ENCODE assay signal across 1 cellular context in the genomic region with DNA sequence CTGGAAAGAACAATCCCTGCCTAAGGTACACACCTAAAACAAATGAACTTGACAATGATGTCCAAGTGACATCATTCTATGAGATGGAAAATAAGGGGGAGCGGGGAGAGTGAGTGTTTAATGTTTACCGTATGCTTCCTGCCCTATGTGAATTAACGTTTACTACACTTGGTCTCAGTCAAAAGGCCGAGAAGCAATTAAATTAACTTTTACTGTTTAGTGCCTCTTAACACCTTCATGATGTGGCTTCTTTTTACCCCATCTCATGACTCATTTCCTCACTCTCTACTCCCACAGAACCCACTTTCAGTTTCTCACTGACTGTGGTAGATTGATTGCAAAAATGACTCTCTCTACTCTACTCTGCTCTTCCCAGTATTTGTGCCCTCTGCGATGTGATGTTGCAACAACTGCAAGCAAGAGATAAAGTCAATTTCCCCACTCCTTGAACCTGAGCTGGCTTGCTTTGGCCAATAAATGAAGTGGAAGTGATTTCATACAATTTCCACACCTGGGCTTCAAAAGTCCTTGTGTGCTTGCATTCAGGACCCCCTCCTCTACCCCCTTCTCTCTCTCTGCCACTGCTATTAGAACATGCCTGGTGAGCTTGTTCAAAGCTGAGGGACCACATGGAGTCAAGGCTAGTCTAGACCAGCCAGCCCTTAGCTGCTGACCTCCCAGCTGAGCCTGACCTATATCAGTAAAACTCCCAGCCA.
A peak's percentile ranks its signal among the peaks of the same experiment; 100 is the strongest.
TF ChIP-seq lines count a peak whose summit lies in the region.

No MANE protein-coding gene starts in this region.

TF ChIP-seq in K562, 482 proteins besides CTCF, POLR2A, EP300 and RAD21 (continued from another document and continues in another):
- peak in 1 of 2 experiments; percentile 57; a peak in 1 of 4 replicates for TF ChIP-seq MNT (conservative IDR thresholded peaks at IDR 0.05)
- peak; percentile 96 for TF ChIP-seq IRF9 (tag; IDR thresholded peaks at IDR 0.05)
- TF ChIP-seq GATAD2B (IDR thresholded peaks at IDR 0.05; ENCODE audit: borderline replicate concordance), result 0 out of 2 replicates have a peak, but pooled peaks have one; percentile 24
- no peak for TF ChIP-seq RBM14 (IDR thresholded peaks at IDR 0.05; ENCODE audit: borderline replicate concordance, insufficient read depth, low read depth, low read length)
- TF ChIP-seq HIVEP1 (CRISPR knock-in tag; IDR thresholded peaks at IDR 0.05), result no peak
- TF ChIP-seq ZBTB17 (CRISPR knock-in tag; IDR thresholded peaks at IDR 0.05), result no peak
- TF ChIP-seq IRF2 (CRISPR knock-in tag; IDR thresholded peaks at IDR 0.05), result no peak; the same call in 1 of the 2 replicates
- no peak for TF ChIP-seq KDM5B (IDR thresholded peaks at IDR 0.05; ENCODE audit: insufficient replicate concordance, low read depth, low read length)
- TF ChIP-seq NUFIP1 (IDR thresholded peaks at IDR 0.05; ENCODE audit: partially characterized antibody), result no peak
- TF ChIP-seq, protein P1, sequence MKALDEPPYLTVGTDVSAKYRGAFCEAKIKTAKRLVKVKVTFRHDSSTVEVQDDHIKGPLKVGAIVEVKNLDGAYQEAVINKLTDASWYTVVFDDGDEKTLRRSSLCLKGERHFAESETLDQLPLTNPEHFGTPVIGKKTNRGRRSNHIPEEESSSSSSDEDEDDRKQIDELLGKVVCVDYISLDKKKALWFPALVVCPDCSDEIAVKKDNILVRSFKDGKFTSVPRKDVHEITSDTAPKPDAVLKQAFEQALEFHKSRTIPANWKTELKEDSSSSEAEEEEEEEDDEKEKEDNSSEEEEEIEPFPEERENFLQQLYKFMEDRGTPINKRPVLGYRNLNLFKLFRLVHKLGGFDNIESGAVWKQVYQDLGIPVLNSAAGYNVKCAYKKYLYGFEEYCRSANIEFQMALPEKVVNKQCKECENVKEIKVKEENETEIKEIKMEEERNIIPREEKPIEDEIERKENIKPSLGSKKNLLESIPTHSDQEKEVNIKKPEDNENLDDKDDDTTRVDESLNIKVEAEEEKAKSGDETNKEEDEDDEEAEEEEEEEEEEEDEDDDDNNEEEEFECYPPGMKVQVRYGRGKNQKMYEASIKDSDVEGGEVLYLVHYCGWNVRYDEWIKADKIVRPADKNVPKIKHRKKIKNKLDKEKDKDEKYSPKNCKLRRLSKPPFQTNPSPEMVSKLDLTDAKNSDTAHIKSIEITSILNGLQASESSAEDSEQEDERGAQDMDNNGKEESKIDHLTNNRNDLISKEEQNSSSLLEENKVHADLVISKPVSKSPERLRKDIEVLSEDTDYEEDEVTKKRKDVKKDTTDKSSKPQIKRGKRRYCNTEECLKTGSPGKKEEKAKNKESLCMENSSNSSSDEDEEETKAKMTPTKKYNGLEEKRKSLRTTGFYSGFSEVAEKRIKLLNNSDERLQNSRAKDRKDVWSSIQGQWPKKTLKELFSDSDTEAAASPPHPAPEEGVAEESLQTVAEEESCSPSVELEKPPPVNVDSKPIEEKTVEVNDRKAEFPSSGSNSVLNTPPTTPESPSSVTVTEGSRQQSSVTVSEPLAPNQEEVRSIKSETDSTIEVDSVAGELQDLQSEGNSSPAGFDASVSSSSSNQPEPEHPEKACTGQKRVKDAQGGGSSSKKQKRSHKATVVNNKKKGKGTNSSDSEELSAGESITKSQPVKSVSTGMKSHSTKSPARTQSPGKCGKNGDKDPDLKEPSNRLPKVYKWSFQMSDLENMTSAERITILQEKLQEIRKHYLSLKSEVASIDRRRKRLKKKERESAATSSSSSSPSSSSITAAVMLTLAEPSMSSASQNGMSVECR (CRISPR knock-in tag; IDR thresholded peaks at IDR 0.05), result no peak
- TF ChIP-seq ZNF282 (CRISPR knock-in tag; IDR thresholded peaks at IDR 0.05), result no peak
- no peak for TF ChIP-seq POLR3G (IDR thresholded peaks at IDR 0.05; ENCODE audit: extremely low read depth, insufficient read length, insufficient replicate concordance)
- 0 out of 2 replicates have a peak, but pooled peaks have one; percentile 28 for TF ChIP-seq BCOR (IDR thresholded peaks at IDR 0.05)
- TF ChIP-seq SRSF9 (IDR thresholded peaks at IDR 0.05; ENCODE audit: borderline replicate concordance, low read depth, low read length), result no peak
- 0 out of 2 replicates have a peak, but pooled peaks have one; percentile 40 for TF ChIP-seq ZNF197 (CRISPR knock-in tag; IDR thresholded peaks at IDR 0.05; ENCODE audit: low read depth)
- no peak for TF ChIP-seq ELF4 (CRISPR knock-in tag; IDR thresholded peaks at IDR 0.05)
- peak; percentile 92 for TF ChIP-seq LEF1 (IDR thresholded peaks at IDR 0.05)
- TF ChIP-seq TEAD4 (IDR thresholded peaks at IDR 0.05; ENCODE audit: low read length), result peak; percentile 96
- TF ChIP-seq TEAD4 (CRISPR knock-in tag; IDR thresholded peaks at IDR 0.05; ENCODE audit: borderline replicate concordance), result no peak
- no peak for TF ChIP-seq TOE1 (IDR thresholded peaks at IDR 0.05; ENCODE audit: borderline replicate concordance)
- TF ChIP-seq TOE1 (CRISPR knock-in tag; IDR thresholded peaks at IDR 0.05; ENCODE audit: borderline replicate concordance, low read depth), result no peak
- peak; percentile 97 for TF ChIP-seq SMARCE1 (IDR thresholded peaks at IDR 0.05)
- no peak for TF ChIP-seq ZNF785 (CRISPR knock-in tag; IDR thresholded peaks at IDR 0.05)
- no peak for TF ChIP-seq ZNF551 (CRISPR knock-in tag; IDR thresholded peaks at IDR 0.05)
- TF ChIP-seq, protein P2, sequence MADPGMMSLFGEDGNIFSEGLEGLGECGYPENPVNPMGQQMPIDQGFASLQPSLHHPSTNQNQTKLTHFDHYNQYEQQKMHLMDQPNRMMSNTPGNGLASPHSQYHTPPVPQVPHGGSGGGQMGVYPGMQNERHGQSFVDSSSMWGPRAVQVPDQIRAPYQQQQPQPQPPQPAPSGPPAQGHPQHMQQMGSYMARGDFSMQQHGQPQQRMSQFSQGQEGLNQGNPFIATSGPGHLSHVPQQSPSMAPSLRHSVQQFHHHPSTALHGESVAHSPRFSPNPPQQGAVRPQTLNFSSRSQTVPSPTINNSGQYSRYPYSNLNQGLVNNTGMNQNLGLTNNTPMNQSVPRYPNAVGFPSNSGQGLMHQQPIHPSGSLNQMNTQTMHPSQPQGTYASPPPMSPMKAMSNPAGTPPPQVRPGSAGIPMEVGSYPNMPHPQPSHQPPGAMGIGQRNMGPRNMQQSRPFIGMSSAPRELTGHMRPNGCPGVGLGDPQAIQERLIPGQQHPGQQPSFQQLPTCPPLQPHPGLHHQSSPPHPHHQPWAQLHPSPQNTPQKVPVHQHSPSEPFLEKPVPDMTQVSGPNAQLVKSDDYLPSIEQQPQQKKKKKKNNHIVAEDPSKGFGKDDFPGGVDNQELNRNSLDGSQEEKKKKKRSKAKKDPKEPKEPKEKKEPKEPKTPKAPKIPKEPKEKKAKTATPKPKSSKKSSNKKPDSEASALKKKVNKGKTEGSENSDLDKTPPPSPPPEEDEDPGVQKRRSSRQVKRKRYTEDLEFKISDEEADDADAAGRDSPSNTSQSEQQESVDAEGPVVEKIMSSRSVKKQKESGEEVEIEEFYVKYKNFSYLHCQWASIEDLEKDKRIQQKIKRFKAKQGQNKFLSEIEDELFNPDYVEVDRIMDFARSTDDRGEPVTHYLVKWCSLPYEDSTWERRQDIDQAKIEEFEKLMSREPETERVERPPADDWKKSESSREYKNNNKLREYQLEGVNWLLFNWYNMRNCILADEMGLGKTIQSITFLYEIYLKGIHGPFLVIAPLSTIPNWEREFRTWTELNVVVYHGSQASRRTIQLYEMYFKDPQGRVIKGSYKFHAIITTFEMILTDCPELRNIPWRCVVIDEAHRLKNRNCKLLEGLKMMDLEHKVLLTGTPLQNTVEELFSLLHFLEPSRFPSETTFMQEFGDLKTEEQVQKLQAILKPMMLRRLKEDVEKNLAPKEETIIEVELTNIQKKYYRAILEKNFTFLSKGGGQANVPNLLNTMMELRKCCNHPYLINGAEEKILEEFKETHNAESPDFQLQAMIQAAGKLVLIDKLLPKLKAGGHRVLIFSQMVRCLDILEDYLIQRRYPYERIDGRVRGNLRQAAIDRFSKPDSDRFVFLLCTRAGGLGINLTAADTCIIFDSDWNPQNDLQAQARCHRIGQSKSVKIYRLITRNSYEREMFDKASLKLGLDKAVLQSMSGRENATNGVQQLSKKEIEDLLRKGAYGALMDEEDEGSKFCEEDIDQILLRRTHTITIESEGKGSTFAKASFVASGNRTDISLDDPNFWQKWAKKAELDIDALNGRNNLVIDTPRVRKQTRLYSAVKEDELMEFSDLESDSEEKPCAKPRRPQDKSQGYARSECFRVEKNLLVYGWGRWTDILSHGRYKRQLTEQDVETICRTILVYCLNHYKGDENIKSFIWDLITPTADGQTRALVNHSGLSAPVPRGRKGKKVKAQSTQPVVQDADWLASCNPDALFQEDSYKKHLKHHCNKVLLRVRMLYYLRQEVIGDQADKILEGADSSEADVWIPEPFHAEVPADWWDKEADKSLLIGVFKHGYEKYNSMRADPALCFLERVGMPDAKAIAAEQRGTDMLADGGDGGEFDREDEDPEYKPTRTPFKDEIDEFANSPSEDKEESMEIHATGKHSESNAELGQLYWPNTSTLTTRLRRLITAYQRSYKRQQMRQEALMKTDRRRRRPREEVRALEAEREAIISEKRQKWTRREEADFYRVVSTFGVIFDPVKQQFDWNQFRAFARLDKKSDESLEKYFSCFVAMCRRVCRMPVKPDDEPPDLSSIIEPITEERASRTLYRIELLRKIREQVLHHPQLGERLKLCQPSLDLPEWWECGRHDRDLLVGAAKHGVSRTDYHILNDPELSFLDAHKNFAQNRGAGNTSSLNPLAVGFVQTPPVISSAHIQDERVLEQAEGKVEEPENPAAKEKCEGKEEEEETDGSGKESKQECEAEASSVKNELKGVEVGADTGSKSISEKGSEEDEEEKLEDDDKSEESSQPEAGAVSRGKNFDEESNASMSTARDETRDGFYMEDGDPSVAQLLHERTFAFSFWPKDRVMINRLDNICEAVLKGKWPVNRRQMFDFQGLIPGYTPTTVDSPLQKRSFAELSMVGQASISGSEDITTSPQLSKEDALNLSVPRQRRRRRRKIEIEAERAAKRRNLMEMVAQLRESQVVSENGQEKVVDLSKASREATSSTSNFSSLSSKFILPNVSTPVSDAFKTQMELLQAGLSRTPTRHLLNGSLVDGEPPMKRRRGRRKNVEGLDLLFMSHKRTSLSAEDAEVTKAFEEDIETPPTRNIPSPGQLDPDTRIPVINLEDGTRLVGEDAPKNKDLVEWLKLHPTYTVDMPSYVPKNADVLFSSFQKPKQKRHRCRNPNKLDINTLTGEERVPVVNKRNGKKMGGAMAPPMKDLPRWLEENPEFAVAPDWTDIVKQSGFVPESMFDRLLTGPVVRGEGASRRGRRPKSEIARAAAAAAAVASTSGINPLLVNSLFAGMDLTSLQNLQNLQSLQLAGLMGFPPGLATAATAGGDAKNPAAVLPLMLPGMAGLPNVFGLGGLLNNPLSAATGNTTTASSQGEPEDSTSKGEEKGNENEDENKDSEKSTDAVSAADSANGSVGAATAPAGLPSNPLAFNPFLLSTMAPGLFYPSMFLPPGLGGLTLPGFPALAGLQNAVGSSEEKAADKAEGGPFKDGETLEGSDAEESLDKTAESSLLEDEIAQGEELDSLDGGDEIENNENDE (IDR thresholded peaks at IDR 0.05; ENCODE audit: low read depth, low read length), result no peak
- peak; percentile 58; the same call in 1 of the 2 replicates for TF ChIP-seq LCOR (CRISPR knock-in tag; IDR thresholded peaks at IDR 0.05)
- TF ChIP-seq MLLT1 (IDR thresholded peaks at IDR 0.05), result peak in 1 of 2 experiments; percentile 56; a peak in 1 of 4 replicates
- TF ChIP-seq, protein P3, sequence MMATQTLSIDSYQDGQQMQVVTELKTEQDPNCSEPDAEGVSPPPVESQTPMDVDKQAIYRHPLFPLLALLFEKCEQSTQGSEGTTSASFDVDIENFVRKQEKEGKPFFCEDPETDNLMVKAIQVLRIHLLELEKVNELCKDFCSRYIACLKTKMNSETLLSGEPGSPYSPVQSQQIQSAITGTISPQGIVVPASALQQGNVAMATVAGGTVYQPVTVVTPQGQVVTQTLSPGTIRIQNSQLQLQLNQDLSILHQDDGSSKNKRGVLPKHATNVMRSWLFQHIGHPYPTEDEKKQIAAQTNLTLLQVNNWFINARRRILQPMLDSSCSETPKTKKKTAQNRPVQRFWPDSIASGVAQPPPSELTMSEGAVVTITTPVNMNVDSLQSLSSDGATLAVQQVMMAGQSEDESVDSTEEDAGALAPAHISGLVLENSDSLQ (IDR thresholded peaks at IDR 0.05), result peak; percentile 90
- TF ChIP-seq SMARCC2 (IDR thresholded peaks at IDR 0.05; ENCODE audit: low read depth), result peak; percentile 93
- no peak for TF ChIP-seq ZNF280A (IDR thresholded peaks at IDR 0.05; ENCODE audit: low read depth, partially characterized antibody)
- TF ChIP-seq SMARCB1 (IDR thresholded peaks at IDR 0.05; ENCODE audit: insufficient read length, low read depth), result no peak
